In the genomic region with DNA sequence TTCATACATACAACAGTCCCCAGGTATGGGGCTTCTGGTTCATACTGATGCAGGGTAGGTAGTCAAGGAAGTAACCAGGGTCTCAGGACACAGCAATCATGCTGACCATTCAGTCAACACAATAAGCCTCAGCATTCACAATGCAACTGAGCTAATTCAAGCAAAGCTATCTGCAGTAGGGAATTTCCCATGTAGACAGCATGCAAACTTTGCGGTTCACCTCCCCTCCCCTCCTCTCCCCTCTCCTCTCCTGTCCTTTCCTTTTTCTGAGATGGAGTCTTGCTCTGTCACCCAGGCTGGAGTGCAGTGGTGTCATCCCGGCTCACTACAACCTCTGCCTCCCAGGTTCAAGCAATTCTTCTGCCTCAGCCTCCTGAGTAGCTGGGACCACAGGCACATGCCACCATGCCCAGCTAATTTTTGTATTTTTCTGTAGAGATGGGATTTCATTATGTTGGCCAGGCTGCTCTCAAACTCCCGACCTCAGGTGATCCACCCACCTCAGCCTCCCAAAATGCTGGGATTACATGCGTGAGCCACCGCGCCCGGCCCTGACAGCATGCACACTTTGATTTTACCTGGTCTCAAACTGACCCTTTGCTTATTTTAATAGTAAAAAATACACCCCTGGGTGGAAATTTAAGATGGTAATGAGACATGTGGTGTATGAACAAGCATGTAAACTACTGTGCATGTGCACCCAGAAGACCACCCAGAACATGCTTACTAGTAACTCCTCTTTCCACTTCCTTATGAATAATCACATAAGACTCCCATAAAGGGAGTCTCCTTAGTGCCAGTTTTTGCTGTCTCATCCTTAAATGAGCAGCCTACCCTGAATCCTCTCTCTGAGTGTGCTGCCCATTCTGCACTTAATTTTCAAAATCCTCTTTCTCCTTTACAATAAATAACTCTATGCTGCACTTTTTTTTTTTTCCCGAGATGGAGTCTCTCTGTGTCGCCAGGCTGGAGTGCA, we compare ENCODE assay signal across 9 cellular contexts. TPM values are rescaled to one million over a fixed set of nuclear protein-coding genes. Genes with fewer than 3 reads are reported as not detected.
DNase-seq lines count a peak whose midpoint lies in the region; ATAC-seq and TF ChIP-seq lines count a peak whose summit lies in the region.
"Had no signal": no experiment of that assay in that cellular context is flagged by ENCODE, and none has a peak within 500 bp of the region (broad histone marks: within the 10 kb centered on the region; RNA-seq: fewer than 3 reads in every experiment).

No MANE protein-coding gene starts in this region.

- no peaks in the 10 kb centered on the region for H3K27me3 ChIP-seq in tibial nerve

- H3K4me3 ChIP-seq in tibial nerve = no peak overlapping the region

- H3K27ac ChIP-seq in tibial nerve = peak overlapping the region in 1 of 4 donors; percentile 17

- TF ChIP-seq POLR2A in tibial nerve (IDR thresholded peaks at IDR 0.05) = no peak

- no peaks in the 10 kb centered on the region for H3K36me3 ChIP-seq in tibial nerve

- WGBS in tibial nerve, 2 donors = 79 to 81% methylated on average over 9 of the region's 9 CpGs

- TF ChIP-seq EP300 in tibial nerve (IDR thresholded peaks at IDR 0.05) = no peak

- TF ChIP-seq CTCF in chondrocyte (IDR thresholded peaks at IDR 0.05) = no peak
- TF ChIP-seq CTCF in tibial nerve (IDR thresholded peaks at IDR 0.05) = no peak
- no peak for TF ChIP-seq CTCF in type B pancreatic cell (conservative IDR thresholded peaks at IDR 0.05)

- H3K36me3 Mint-ChIP-seq in chondrocyte (ENCODE audit: low read depth) (no peaks in the 10 kb centered on the region), type B pancreatic cell (no peaks in the 10 kb centered on the region)

- H3K4me1 Mint-ChIP-seq in stimulated activated naive CD8-positive, alpha-beta T cell treated with anti-CD3 and anti-CD28 coated beads, Interleukin-15, amount 100 ng/mL, for 72 hours = no peaks in the 10 kb centered on the region
- H3K4me1 Mint-ChIP-seq in chondrocyte (ENCODE audit: low read depth) = peaks cover 13% of the 10 kb centered on the region
- H3K4me1 Mint-ChIP-seq in type B pancreatic cell (ENCODE audit: unreplicated experiment) = peaks cover 5% of the 10 kb centered on the region

- peaks cover 25% of the 10 kb centered on the region for H3K27me3 Mint-ChIP-seq in stimulated activated naive CD8-positive, alpha-beta T cell treated with anti-CD3 and anti-CD28 coated beads, Interleukin-15, amount 100 ng/mL, for 72 hours
- H3K27me3 Mint-ChIP-seq in chondrocyte (ENCODE audit: low read depth) = no peaks in the 10 kb centered on the region
- H3K27me3 Mint-ChIP-seq in type B pancreatic cell = no peaks in the 10 kb centered on the region

- H3K9me3 ChIP-seq in tibial nerve = no peaks in the 10 kb centered on the region

- H3K27ac Mint-ChIP-seq in stimulated activated naive CD8-positive, alpha-beta T cell treated with anti-CD3 and anti-CD28 coated beads, Interleukin-15, amount 100 ng/mL, for 72 hours = no peak overlapping the region
- H3K27ac Mint-ChIP-seq in chondrocyte (ENCODE audit: unreplicated experiment) (peak overlapping the region; percentile 77), type B pancreatic cell (no peak overlapping the region)

- peaks cover 0 to 15% (median 3%) of the 10 kb centered on the region in 4 donors for H3K4me1 ChIP-seq in tibial nerve

- no peak overlapping the region for H3K4me3 Mint-ChIP-seq in stimulated activated naive CD8-positive, alpha-beta T cell treated with anti-CD3 and anti-CD28 coated beads, Interleukin-15, amount 100 ng/mL, for 72 hours
- H3K4me3 Mint-ChIP-seq in chondrocyte (ENCODE audit: unreplicated experiment) (no peak overlapping the region), type B pancreatic cell (no peak overlapping the region)

- peak; percentile 57 for ATAC-seq in stimulated activated naive CD8-positive, alpha-beta T cell treated with anti-CD3 and anti-CD28 coated beads, Interleukin-15, Interleukin-2, amounts not matched to agents 100 U/mL and 50 U/mL, for 24 hours
- no peak for ATAC-seq in stimulated activated naive CD8-positive, alpha-beta T cell treated with anti-CD3 and anti-CD28 coated beads, Interleukin-15, amount 100 ng/mL, for 72 hours
- ATAC-seq in GM21360 (IDR thresholded peaks at IDR 0.05; ENCODE audit: unreplicated experiment) = no peak

- H3K9me3 Mint-ChIP-seq in stimulated activated naive CD8-positive, alpha-beta T cell treated with anti-CD3 and anti-CD28 coated beads, Interleukin-15, amount 100 ng/mL, for 72 hours = no peaks in the 10 kb centered on the region
- H3K9me3 Mint-ChIP-seq in chondrocyte (ENCODE audit: low read depth) (no peaks in the 10 kb centered on the region), type B pancreatic cell (no peaks in the 10 kb centered on the region)

- DNase-seq in stimulated activated naive CD8-positive, alpha-beta T cell treated with anti-CD3 and anti-CD28 coated beads, Interleukin-15, Interleukin-2, amounts not matched to agents 100 U/mL and 50 U/mL, for 24 hours = no peak
- no peak for DNase-seq in stimulated activated naive CD8-positive, alpha-beta T cell treated with anti-CD3 and anti-CD28 coated beads, Interleukin-15, amount 100 ng/mL, for 72 hours
- DNase-seq in HK-2 (ENCODE audit: unreplicated experiment) = peak; percentile 56
- DNase-seq in chondrocyte (ENCODE audit: low spot score) = no peak
- no peak for DNase-seq in tibial nerve (ENCODE audit: low spot score in 2 of 2)
- no peak for DNase-seq in stimulated activated CD8-positive, alpha-beta memory T cell treated with anti-CD3 and anti-CD28 coated beads, Interleukin-4, amount 100 ng/mL, for 48 hours
- DNase-seq in type B pancreatic cell (ENCODE audit: extremely low spot score, unreplicated experiment) = no peak
- DNase-seq: DMS153 had no signal

RNA-seq across cellular contexts. Expression of gene RNF135, which starts 9.3 kb away (rescaled TPM):
- total RNA-seq in chondrocyte (14.7 to 15.7 TPM (median 15.0 TPM) in 3 replicates), tibial nerve (10 to 100 TPM; 33.3 to 78.3 (median 45.3) TPM), type B pancreatic cell (ENCODE audit: low replicate concordance) (8.8 and 10.8 TPM in 2 replicates)

RNA-seq across cellular contexts. Expression of gene ADAP2, which starts 39.8 kb away (rescaled TPM):
- 0.32 to 1.3 TPM (median 0.64 TPM) in 3 replicates for total RNA-seq in chondrocyte
- 10 to 100 TPM; 17.0 to 64.2 (median 30.8) TPM for total RNA-seq in tibial nerve
- total RNA-seq in type B pancreatic cell (ENCODE audit: low replicate concordance) = 1.4 and 2.6 TPM in 2 replicates

RNA-seq across cellular contexts. Expression of gene TEFM, which starts 55.5 kb away (rescaled TPM):
- total RNA-seq in chondrocyte (10.8 to 17.8 TPM (median 10.9 TPM) in 3 replicates), tibial nerve (10 to 100 TPM in 3 of 4 donors, 1 to 10 TPM in 1; 9.4 to 21.8 (median 12.4) TPM), type B pancreatic cell (ENCODE audit: low replicate concordance) (17.8 and 19.4 TPM in 2 replicates)
